ENCODE assay signal across 7 cellular contexts in the genomic region with DNA sequence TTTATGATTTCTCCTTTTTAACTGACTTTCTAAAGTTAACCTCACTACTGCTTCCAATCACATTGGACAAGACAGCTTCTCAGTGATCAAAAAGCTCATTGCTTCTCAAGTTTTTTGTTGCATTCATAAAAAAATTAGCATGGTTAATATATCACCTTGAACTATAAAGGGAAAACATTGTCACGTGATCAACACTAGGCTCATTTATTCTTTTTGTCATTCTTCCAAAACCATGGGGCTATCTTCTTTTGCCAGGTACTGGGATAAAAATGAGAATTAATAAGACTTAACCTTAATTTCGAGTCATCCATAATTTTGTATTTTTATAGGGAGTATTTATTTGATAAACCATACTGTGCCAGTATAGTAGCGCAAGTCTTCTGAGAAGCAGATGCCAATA.
"Had no signal": no experiment of that assay in that cellular context is flagged by ENCODE, and none has a peak within 500 bp of the region (broad histone marks: within the 10 kb centered on the region; RNA-seq: fewer than 3 reads in every experiment).

No MANE protein-coding gene starts in this region.

- DNase-seq: GDM1, GF-D8 had no signal

- FAIRE-seq: G401.6, GM12891, GM12892, GM18507, GM19239 had no signal
